Comparison of ENCODE assay signal across 26 cellular contexts in the genomic region with DNA sequence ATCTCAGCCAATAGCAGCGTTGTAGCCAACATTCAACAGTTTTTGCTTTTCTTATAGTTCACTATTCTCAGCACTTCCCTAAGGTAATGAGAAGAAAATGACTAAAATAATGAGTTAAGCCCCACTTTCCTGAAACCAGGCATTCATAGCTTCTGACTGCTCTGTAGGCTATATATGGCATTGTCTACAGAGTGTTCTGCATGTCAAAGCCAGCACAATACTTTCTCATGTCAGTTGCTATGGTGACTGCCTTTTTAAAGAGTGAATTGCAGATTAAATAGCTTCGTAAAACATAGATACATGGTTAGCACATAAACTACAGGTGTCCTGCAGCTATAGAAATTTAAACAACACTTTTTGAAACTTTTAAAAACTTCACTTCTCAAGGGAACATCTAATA.
DNase-seq lines count a peak whose midpoint lies in the region; ATAC-seq, FAIRE-seq and TF ChIP-seq lines count a peak whose summit lies in the region.
"Had no signal": no experiment of that assay in that cellular context is flagged by ENCODE, and none has a peak within 500 bp of the region (broad histone marks: within the 10 kb centered on the region; RNA-seq: fewer than 3 reads in every experiment).

No MANE protein-coding gene starts in this region.

- H3K36me3 Mint-ChIP-seq in astrocyte (ENCODE audit: low read depth, unreplicated experiment) (no peaks in the 10 kb centered on the region), endodermal cell (ENCODE audit: low read depth) (no peaks in the 10 kb centered on the region)
- H3K36me3 Mint-ChIP-seq: CD4-positive, CD25-positive, alpha-beta regulatory T cell had no signal

- H3K9me3 Mint-ChIP-seq in astrocyte (ENCODE audit: unreplicated experiment) (no peaks in the 10 kb centered on the region), endodermal cell (peaks cover 8% of the 10 kb centered on the region)

- no peaks in the 10 kb centered on the region for H3K27me3 ChIP-seq in cardiac muscle cell
- H3K27me3 ChIP-seq in astrocyte (ENCODE audit: insufficient read depth, low read length) = no peaks in the 10 kb centered on the region
- H3K27me3 ChIP-seq in endodermal cell (ENCODE audit: control insufficient read depth, insufficient read depth, low read length, poor library complexity, severe bottlenecking) = no peaks in the 10 kb centered on the region
- H3K27me3 ChIP-seq in smooth muscle cell (ENCODE audit: low read depth) = no peaks in the 10 kb centered on the region
- H3K27me3 ChIP-seq: BLaER1, MG63, SJCRH30 had no signal

- H3K4me3 Mint-ChIP-seq in astrocyte (ENCODE audit: unreplicated experiment) = no peak overlapping the region
- H3K4me3 Mint-ChIP-seq in endodermal cell = no peak overlapping the region
- H3K4me3 Mint-ChIP-seq: CD4-positive, CD25-positive, alpha-beta regulatory T cell had no signal

- H4K20me1 ChIP-seq in astrocyte (ENCODE audit: insufficient read depth, low read length) (no peaks in the 10 kb centered on the region), smooth muscle cell (ENCODE audit: low read depth) (no peaks in the 10 kb centered on the region)
- H4K20me1 ChIP-seq: BLaER1 had no signal

- H3K4me1 ChIP-seq in cardiac muscle cell (ENCODE audit: low read depth) = peaks cover 7% of the 10 kb centered on the region
- no peaks in the 10 kb centered on the region for H3K4me1 ChIP-seq in astrocyte (ENCODE audit: insufficient read depth, low read length)
- no peaks in the 10 kb centered on the region for H3K4me1 ChIP-seq in endodermal cell (ENCODE audit: control insufficient read depth, insufficient read depth, low read length)
- no peaks in the 10 kb centered on the region for H3K4me1 ChIP-seq in smooth muscle cell (ENCODE audit: low read depth)
- H3K4me1 ChIP-seq: BLaER1, SJCRH30 had no signal

- H3K9ac ChIP-seq in astrocyte (ENCODE audit: low read length) (no peak overlapping the region), endodermal cell (ENCODE audit: extremely low read depth, low read length, poor library complexity, severe bottlenecking) (no peak overlapping the region), smooth muscle cell (ENCODE audit: low read depth) (no peak overlapping the region)
- H3K9ac ChIP-seq: BLaER1, GM23248 had no signal

- H3K9me3 ChIP-seq in cardiac muscle cell (ENCODE audit: low read depth) = no peaks in the 10 kb centered on the region
- no peaks in the 10 kb centered on the region for H3K9me3 ChIP-seq in astrocyte (ENCODE audit: insufficient read depth, low read depth, low read length)
- peaks cover 5% of the 10 kb centered on the region for H3K9me3 ChIP-seq in endodermal cell (ENCODE audit: control insufficient read depth, low read length)
- H3K9me3 ChIP-seq in smooth muscle cell (replicated peaks; ENCODE audit: low read depth) = no peaks in the 10 kb centered on the region
- H3K9me3 ChIP-seq: BLaER1, MG63, SJCRH30 had no signal

- H3K27ac ChIP-seq in cardiac muscle cell (peak overlapping the region; percentile 7), astrocyte (ENCODE audit: low read depth, low read length) (no peak overlapping the region), endodermal cell (ENCODE audit: low read depth, low read length) (peak overlapping the region; percentile 30), smooth muscle cell (ENCODE audit: low read depth) (no peak overlapping the region)
- H3K27ac ChIP-seq: BLaER1, GM23248, SJCRH30 had no signal

- no peak for FAIRE-seq in astrocyte (lab: Jason Lieb, UNC)
- FAIRE-seq: A204.1, GM18507 had no signal

- H3K4me2 ChIP-seq in astrocyte (ENCODE audit: low read length) (no peak overlapping the region), smooth muscle cell (no peak overlapping the region)
- H3K4me2 ChIP-seq: BLaER1 had no signal

- H3K27ac Mint-ChIP-seq in astrocyte (ENCODE audit: unreplicated experiment) = no peak overlapping the region
- no peak overlapping the region for H3K27ac Mint-ChIP-seq in endodermal cell
- H3K27ac Mint-ChIP-seq: CD4-positive, CD25-positive, alpha-beta regulatory T cell had no signal

- H3K27me3 Mint-ChIP-seq in astrocyte (ENCODE audit: low read depth, unreplicated experiment) (no peaks in the 10 kb centered on the region), endodermal cell (ENCODE audit: insufficient read depth) (no peaks in the 10 kb centered on the region)
- H3K27me3 Mint-ChIP-seq: CD4-positive, CD25-positive, alpha-beta regulatory T cell had no signal

- no peak for TF ChIP-seq CTCF in cardiac muscle cell (IDR thresholded peaks at IDR 0.05; ENCODE audit: low read depth, low read length)
- TF ChIP-seq CTCF in astrocyte (IDR thresholded peaks at IDR 0.05; ENCODE audit: insufficient read depth, low read depth, low read length) = no peak
- TF ChIP-seq CTCF in endodermal cell (conservative IDR thresholded peaks at IDR 0.05) = no peak
- TF ChIP-seq CTCF in smooth muscle cell (IDR thresholded peaks at IDR 0.05; ENCODE audit: borderline replicate concordance, insufficient read depth, poor library complexity, severe bottlenecking) = no peak

- no peaks in the 10 kb centered on the region for H3F3A ChIP-seq in smooth muscle cell (ENCODE audit: low read depth)

- H3K36me3 ChIP-seq in cardiac muscle cell = no peaks in the 10 kb centered on the region
- H3K36me3 ChIP-seq in astrocyte (ENCODE audit: insufficient read depth, low read length) = no peaks in the 10 kb centered on the region
- H3K36me3 ChIP-seq in endodermal cell (ENCODE audit: control insufficient read depth, insufficient read depth, low read length) = no peaks in the 10 kb centered on the region
- H3K36me3 ChIP-seq in smooth muscle cell (ENCODE audit: low read depth) = no peaks in the 10 kb centered on the region
- H3K36me3 ChIP-seq: BLaER1, MG63, SJCRH30 had no signal

- 79% methylated on average over 2 of the region's 2 CpGs; no CpG with 5 or more reads in 1 of the 2 experiments for WGBS in endodermal cell (ENCODE audit: insufficient coverage in 1 of 2, insufficient read length in 1 of 2), 2 experiments
- WGBS in smooth muscle cell (ENCODE audit: low lambda C conversion rate) = 83% methylated on average over 2 of the region's 2 CpGs

- H3K4me3 ChIP-seq in cardiac muscle cell (no peak overlapping the region), astrocyte (ENCODE audit: insufficient read depth, low read depth, low read length) (no peak overlapping the region), endodermal cell (ENCODE audit: low read length) (no peak overlapping the region), smooth muscle cell (no peak overlapping the region)
- H3K4me3 ChIP-seq: BLaER1, GM23248, MG63, SJCRH30 had no signal

- H3K79me2 ChIP-seq in astrocyte (ENCODE audit: insufficient read depth, low read length) = no peaks in the 10 kb centered on the region
- no peaks in the 10 kb centered on the region for H3K79me2 ChIP-seq in smooth muscle cell (ENCODE audit: low read depth)

- DNase-seq in cardiac muscle cell (ENCODE audit: low read depth in 1 of 2, low spot score in 1 of 2) (peak; percentile 7 to 8), Right ventricle myocardium superior (no peak), astrocyte (ENCODE audit: low read depth) (no peak), endodermal cell (no peak), smooth muscle cell (lab: John Stamatoyannopoulos, UW; ENCODE audit: unreplicated experiment) (no peak)
- DNase-seq: CD4-positive, CD25-positive, alpha-beta regulatory T cell; DMS153; GM23248; KG1; MG63; NCI-H1417; NCI-H1694; NCI-H2029 treated with DMSO at 0.1 percent for 48 hours; NCI-H2171; NCI-H345; NCI-H510A treated with DMSO at 0.1 percent for 48 hours; NCI-H774; NK-92 treated with Interleukin-12 subunit alpha and Interleukin-12 subunit beta, amount 100 ng/mL, for 24 hours; PC-3; SJCRH30 had no signal

- H3K4me1 Mint-ChIP-seq in astrocyte (ENCODE audit: low read depth, unreplicated experiment) = no peaks in the 10 kb centered on the region
- no peaks in the 10 kb centered on the region for H3K4me1 Mint-ChIP-seq in endodermal cell
- H3K4me1 Mint-ChIP-seq: CD4-positive, CD25-positive, alpha-beta regulatory T cell had no signal

- peak overlapping the region; percentile 29 for H2AFZ ChIP-seq in astrocyte (ENCODE audit: low read depth, low read length)
- H2AFZ ChIP-seq in smooth muscle cell (ENCODE audit: low read depth) = peak overlapping the region; percentile 36
- H2AFZ ChIP-seq: GM23248 had no signal

- ATAC-seq in Right ventricle myocardium superior (ENCODE audit: poor library complexity) (no peak), GM19455 (IDR thresholded peaks at IDR 0.05; ENCODE audit: unreplicated experiment) (no peak), SK-N-SH treated with all-trans-retinoic acid at 6 μM for 48 hours (no peak), GM21360 (IDR thresholded peaks at IDR 0.05; ENCODE audit: unreplicated experiment) (no peak)
- ATAC-seq: PC-3 had no signal

- intact Hi-C loops in Right ventricle myocardium superior (cut with DNase I) = no loop called here

TF ChIP-seq in SK-N-SH treated with all-trans-retinoic acid at 6 μM for 48 hours, 23 proteins besides CTCF, POLR2A, EP300 and RAD21:
- no peak for TF ChIP-seq ZFP30 (CRISPR knock-in tag; IDR thresholded peaks at IDR 0.05)
- no peak for TF ChIP-seq ZNF565 (CRISPR knock-in tag; conservative IDR thresholded peaks at IDR 0.05; ENCODE audit: low read depth)
- no peak for TF ChIP-seq OSR1 (CRISPR knock-in tag; IDR thresholded peaks at IDR 0.05)
- no peak for TF ChIP-seq SNAI2 (CRISPR knock-in tag; IDR thresholded peaks at IDR 0.05)
- TF ChIP-seq TCF4 (CRISPR knock-in tag; IDR thresholded peaks at IDR 0.05; ENCODE audit: borderline replicate concordance) = no peak
- TF ChIP-seq ISL1 (CRISPR knock-in tag; IDR thresholded peaks at IDR 0.05) = no peak

Comparison
In these comparisons a context has a peak if more than half of its experiments do, and no peak if none do; other contexts are left out.
1. DNase-seq: peak in cardiac muscle cell (2 of 2); none in Right ventricle myocardium superior (single experiment), astrocyte (single experiment), endodermal cell (single experiment) and smooth muscle cell (single experiment).
2. H3K27ac ChIP-seq: peak in cardiac muscle cell (single experiment) and endodermal cell (single experiment); none in astrocyte (single experiment) and smooth muscle cell (single experiment).